Comparison of ENCODE assay signal across 14 cellular contexts in the genomic region with DNA sequence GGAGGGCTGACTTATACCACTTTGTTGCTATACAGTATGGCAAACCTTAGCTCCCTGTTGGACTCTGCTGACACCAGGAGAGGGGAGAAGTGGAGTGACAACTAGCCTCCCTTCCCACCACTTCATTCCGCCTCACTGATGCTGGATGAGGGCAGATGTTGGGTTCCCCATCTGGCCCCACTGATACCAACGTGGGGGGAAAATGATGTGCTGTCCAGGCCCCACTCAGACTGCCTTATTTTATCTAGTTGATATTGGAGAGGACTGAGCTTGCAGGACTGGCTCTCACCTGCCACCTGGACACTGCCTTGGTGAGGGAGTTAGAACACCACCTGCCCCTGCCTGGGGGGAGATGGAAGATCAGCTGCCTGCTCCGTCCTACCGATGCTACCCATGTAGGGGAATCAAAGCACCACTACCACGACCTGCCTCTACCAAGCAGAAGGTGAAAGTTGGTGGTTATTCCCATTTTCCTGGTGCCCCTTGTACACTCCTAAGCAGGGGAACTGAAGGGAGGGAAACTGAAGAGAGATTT.
"Had no signal": no experiment of that assay in that cellular context is flagged by ENCODE, and none has a peak within 500 bp of the region (broad histone marks: within the 10 kb centered on the region; RNA-seq: fewer than 3 reads in every experiment).

No MANE protein-coding gene starts in this region.

- ATAC-seq: effector memory CD8-positive, alpha-beta T cell; foreskin keratinocyte; left colon; naive thymus-derived CD8-positive, alpha-beta T cell; sciatic nerve; stimulated activated memory B cell treated with anti-CD40 and anti-IgM and Interleukin-4, amounts not matched to agents 10 μg/mL and 1 μg/mL and 100 μg/mL, for 72 hours had no signal

- DNase-seq: effector memory CD8-positive, alpha-beta T cell; foreskin keratinocyte; immature natural killer cell; left colon; naive thymus-derived CD8-positive, alpha-beta T cell; posterior cingulate gyrus; spleen; stimulated activated CD4-positive, alpha-beta T cell treated with anti-CD3 and anti-CD28 coated beads, Interleukin-15, amount 100 ng/mL, for 24 hours; stimulated activated CD4-positive, alpha-beta T cell treated with anti-CD3 and anti-CD28 coated beads, Interleukin-1b, Interleukin-23, amount 100 ng/mL, for 48 hours; stimulated activated CD4-positive, alpha-beta T cell treated with anti-CD3 and anti-CD28 coated beads, Interleukin-4, amount 100 ng/mL, for 24 hours; tibial artery; uterus had no signal
